Comparison of ENCODE assay signal across 15 cellular contexts in genomic region chr12:1651946-1652345, GRCh38. TPM values are rescaled to one million over a fixed set of nuclear protein-coding genes. Genes with fewer than 3 reads are reported as not detected.
DNase-seq lines count a peak whose midpoint lies in the region; ATAC-seq and TF ChIP-seq lines count a peak whose summit lies in the region.
"Had no signal": no experiment of that assay in that cellular context is flagged by ENCODE, and none has a peak within 500 bp of the region (broad histone marks: within the 10 kb centered on the region; RNA-seq: fewer than 3 reads in every experiment).

No MANE protein-coding gene starts in this region.

- no peak overlapping the region for H2BK12ac ChIP-seq in trophoblast cell (ENCODE audit: low read length)

- H3K36me3 ChIP-seq in esophagus muscularis mucosa (peaks cover 0 to 9% (median 5%) of the 10 kb centered on the region in 4 donors), trophoblast cell (ENCODE audit: control insufficient read depth in 1 of 2, insufficient read depth in 2 of 2, low read length in 2 of 2) (peaks cover 0 to under 1% of the 10 kb centered on the region in 2 experiments), transverse colon (no peaks in the 10 kb centered on the region), heart left ventricle (peaks cover 0 to under 1% (median 0%) of the 10 kb centered on the region in 9 donors), WERI-Rb-1 (no peaks in the 10 kb centered on the region)
- H3K36me3 ChIP-seq: BLaER1 treated with 17β-estradiol and CSF1 and Interleukin-3, amounts not matched to agents 10 nM and 100 nM had no signal

- in situ Hi-C loops in transverse colon (cut with MboI; ENCODE audit: low pct_ligation_motif_present in 1 of 4, low pct_unique_long_range_greater_than_20kb in 1 of 4, low sequenced_read_pairs in 3 of 4), result loop anchor here (5.0 to 10.0 kb wide), 4 partner anchors 133 to 285 kb away; no protein-coding TSS in a partner anchor

- H3K9me3 ChIP-seq in esophagus muscularis mucosa (no peaks in the 10 kb centered on the region), trophoblast cell (ENCODE audit: insufficient read depth, low read depth, low read length) (no peaks in the 10 kb centered on the region), transverse colon (no peaks in the 10 kb centered on the region), heart left ventricle (no peaks in the 10 kb centered on the region), WERI-Rb-1 (ENCODE audit: severe bottlenecking) (no peaks in the 10 kb centered on the region)
- H3K9me3 ChIP-seq: BLaER1 treated with 17β-estradiol and CSF1 and Interleukin-3, amounts not matched to agents 10 nM and 100 nM had no signal

- no peak overlapping the region for H3K4me2 ChIP-seq in trophoblast cell (ENCODE audit: low read length)

- H3K14ac ChIP-seq in trophoblast cell (ENCODE audit: low read length), result no peak overlapping the region

- intact Hi-C loops in esophagus muscularis mucosa (cut with DNase I) (loop anchor here (1.0 to 5.0 kb wide), 2 partner anchors 139 to 285 kb away; no protein-coding TSS in a partner anchor), transverse colon (cut with DNase I; ENCODE audit: low total_unique reads) (loop anchor here (2.0 kb wide), 1 partner anchor 139 kb away; no protein-coding TSS in a partner anchor), heart left ventricle (cut with DNase I) (loop anchor here in 9 of 10 donors (1.0 to 10.0 kb wide), 8 partner anchors 40 to 383 kb away; partner anchors contain the start of gene ADIPOR2 (in 1 of the 9))

- no peak for ATAC-seq in heart left ventricle

- no peak overlapping the region for H3K9ac ChIP-seq in trophoblast cell (ENCODE audit: low read length)
- H3K9ac ChIP-seq: BLaER1 treated with 17β-estradiol and CSF1 and Interleukin-3, amounts not matched to agents 10 nM and 100 nM had no signal

- no peaks in the 10 kb centered on the region for H3K79me1 ChIP-seq in trophoblast cell (ENCODE audit: low read length)

- TF ChIP-seq CTCF in esophagus muscularis mucosa (IDR thresholded peaks at IDR 0.05), result no peak
- no peak for TF ChIP-seq CTCF in transverse colon (IDR thresholded peaks at IDR 0.05)
- no peak for TF ChIP-seq CTCF in heart left ventricle (IDR thresholded peaks at IDR 0.05)
- TF ChIP-seq CTCF in WERI-Rb-1 (IDR thresholded peaks at IDR 0.05; ENCODE audit: low read depth, low read length), result no peak

- no peak overlapping the region for H3K23ac ChIP-seq in trophoblast cell (ENCODE audit: low read length)

- no peaks in the 10 kb centered on the region for H3K79me2 ChIP-seq in trophoblast cell (ENCODE audit: control insufficient read depth, insufficient read depth, low read length, poor library complexity)

- DNase-seq in activated naive CD4-positive, alpha-beta T cell treated with anti-CD3 and anti-CD28 coated beads, Interleukin-2, amount 50 U/mL, for 16 hours, result no peak
- no peak for DNase-seq in esophagus muscularis mucosa (ENCODE audit: extremely low spot score)
- DNase-seq in trophoblast cell, result peak; percentile 81 to 82
- DNase-seq in transverse colon, result no peak
- no peak for DNase-seq in heart left ventricle
- no peak for DNase-seq in activated CD4-positive, alpha-beta T cell treated with anti-CD3 and anti-CD28 coated beads, Interleukin-2, amount 50 U/mL, for 48 hours
- DNase-seq in WERI-Rb-1, result no peak
- DNase-seq: 8988T; Calu3; CD8-positive, alpha-beta T cell; H9 had no signal

- no peaks in the 10 kb centered on the region for H3K36me3 Mint-ChIP-seq in activated naive CD4-positive, alpha-beta T cell treated with anti-CD3 and anti-CD28 coated beads, Interleukin-2, amount 50 U/mL, for 24 hours
- H3K36me3 Mint-ChIP-seq: CD8-positive, alpha-beta T cell had no signal

- H3K4me3 ChIP-seq in esophagus muscularis mucosa (no peak overlapping the region), trophoblast cell (ENCODE audit: low read depth, low read length) (no peak overlapping the region), transverse colon (no peak overlapping the region), heart left ventricle (no peak overlapping the region), WERI-Rb-1 (ENCODE audit: low read depth, low read length) (no peak overlapping the region)
- H3K4me3 ChIP-seq: BLaER1 treated with 17β-estradiol and CSF1 and Interleukin-3, amounts not matched to agents 10 nM and 100 nM had no signal

- H3K27me3 Mint-ChIP-seq in activated naive CD4-positive, alpha-beta T cell treated with anti-CD3 and anti-CD28 coated beads, Interleukin-2, amount 50 U/mL, for 24 hours, result peaks cover 4% of the 10 kb centered on the region

- no peak overlapping the region for H2AK5ac ChIP-seq in trophoblast cell (ENCODE audit: low read length)

- H3K9me3 Mint-ChIP-seq in activated naive CD4-positive, alpha-beta T cell treated with anti-CD3 and anti-CD28 coated beads, Interleukin-2, amount 50 U/mL, for 24 hours, result no peaks in the 10 kb centered on the region
- H3K9me3 Mint-ChIP-seq: CD8-positive, alpha-beta T cell; H9 had no signal

- no peak for TF ChIP-seq POLR2A in esophagus muscularis mucosa (IDR thresholded peaks at IDR 0.05; ENCODE audit: low read depth)
- TF ChIP-seq POLR2A in transverse colon (IDR thresholded peaks at IDR 0.05), result no peak
- no peak for TF ChIP-seq POLR2A in heart left ventricle (IDR thresholded peaks at IDR 0.05)

- H4K91ac ChIP-seq in trophoblast cell (ENCODE audit: low read depth, low read length), result no peak overlapping the region

- no peak overlapping the region for H2BK120ac ChIP-seq in trophoblast cell (ENCODE audit: insufficient read depth, low read length, poor library complexity)

- peak overlapping the region; percentile 13 for H3K27ac Mint-ChIP-seq in activated naive CD4-positive, alpha-beta T cell treated with anti-CD3 and anti-CD28 coated beads, Interleukin-2, amount 50 U/mL, for 24 hours
- H3K27ac Mint-ChIP-seq: B cell; CD8-positive, alpha-beta T cell; H9 had no signal

- H3K4me1 Mint-ChIP-seq in activated naive CD4-positive, alpha-beta T cell treated with anti-CD3 and anti-CD28 coated beads, Interleukin-2, amount 50 U/mL, for 24 hours, result no peaks in the 10 kb centered on the region

- H2AFZ ChIP-seq in trophoblast cell (ENCODE audit: insufficient read depth, low read length, poor library complexity), result no peak overlapping the region

- H2BK5ac ChIP-seq in trophoblast cell (ENCODE audit: low read depth, low read length, poor library complexity), result no peak overlapping the region

- H3K27me3 ChIP-seq in esophagus muscularis mucosa (no peaks in the 10 kb centered on the region), trophoblast cell (ENCODE audit: insufficient read depth, low read length) (no peaks in the 10 kb centered on the region), transverse colon (no peaks in the 10 kb centered on the region), heart left ventricle (no peaks in the 10 kb centered on the region), WERI-Rb-1 (ENCODE audit: insufficient read depth, low read depth, severe bottlenecking) (no peaks in the 10 kb centered on the region)
- H3K27me3 ChIP-seq: BLaER1 treated with 17β-estradiol and CSF1 and Interleukin-3, amounts not matched to agents 10 nM and 100 nM had no signal

- H4K12ac ChIP-seq in trophoblast cell (ENCODE audit: low read depth, low read length), result no peak overlapping the region

- TF ChIP-seq EP300 in esophagus muscularis mucosa (IDR thresholded peaks at IDR 0.05) (no peak), transverse colon (IDR thresholded peaks at IDR 0.05; ENCODE audit: low read depth) (no peak)

- no peak overlapping the region for H3K4me3 Mint-ChIP-seq in activated naive CD4-positive, alpha-beta T cell treated with anti-CD3 and anti-CD28 coated beads, Interleukin-2, amount 50 U/mL, for 24 hours
- H3K4me3 Mint-ChIP-seq: B cell; CD8-positive, alpha-beta T cell; H9 had no signal

- no peak overlapping the region for H4K8ac ChIP-seq in trophoblast cell (ENCODE audit: low read depth, low read length)

- H3K4me1 ChIP-seq in esophagus muscularis mucosa, result peaks cover 37 to 64% (median 43%) of the 10 kb centered on the region in 4 donors
- H3K4me1 ChIP-seq in trophoblast cell (ENCODE audit: control insufficient read depth in 1 of 2, insufficient read depth in 2 of 2, low read length in 2 of 2), result peaks cover 5 to 7% of the 10 kb centered on the region in 2 experiments
- peaks cover 0 to 17% (median 0%) of the 10 kb centered on the region in 4 donors for H3K4me1 ChIP-seq in transverse colon
- peaks cover 0 to 39% (median 21%) of the 10 kb centered on the region in 12 donors for H3K4me1 ChIP-seq in heart left ventricle

- no peak overlapping the region for H3K18ac ChIP-seq in trophoblast cell (ENCODE audit: low read length)

- peak overlapping the region in 3 of 4 donors; percentile 67 to 77 (median 74) for H3K27ac ChIP-seq in esophagus muscularis mucosa (replicated peaks in 1 of 4)
- H3K27ac ChIP-seq in trophoblast cell (ENCODE audit: low read depth, low read length), result no peak overlapping the region
- H3K27ac ChIP-seq in transverse colon, result peak overlapping the region in 1 of 4 donors; percentile 54
- H3K27ac ChIP-seq in heart left ventricle, result peak overlapping the region in 1 of 12 donors; percentile 73
- H3K27ac ChIP-seq in WERI-Rb-1, result no peak overlapping the region
- H3K27ac ChIP-seq: BLaER1 treated with 17β-estradiol and CSF1 and Interleukin-3, amounts not matched to agents 10 nM and 100 nM had no signal

- H3K4ac ChIP-seq in trophoblast cell (ENCODE audit: low read depth, low read length), result no peak overlapping the region

RNA-seq across cellular contexts. Expression of gene WNT5B, which starts 22.9 kb away (rescaled TPM):
- total RNA-seq in esophagus muscularis mucosa, result 100 to 1,000 TPM in 1 of 4 donors, 10 to 100 TPM in 3; 33.5 to 112 (median 53.5) TPM
- 15.8 and 15.9 TPM in 2 replicates for polyA plus RNA-seq in trophoblast cell (2013)
- 1 to 10 TPM in 2 of 4 donors, under 1 TPM in 1, not detected in 1; 0.80 to 3.5 (median 3.5) TPM for total RNA-seq in transverse colon
- 1 to 10 TPM in 5 of 9 donors, under 1 TPM in 4; 0.52 to 3.9 (median 1.3) TPM for total RNA-seq in heart left ventricle
- polyA plus RNA-seq in heart left ventricle, result 1 to 10 TPM; 1.3 to 1.7 TPM
- total RNA-seq: CD8-positive, alpha-beta T cell; HT-29 had no signal

RNA-seq across cellular contexts. Expression of gene ADIPOR2, which starts 38.9 kb away (rescaled TPM):
- 10 to 100 TPM; 28.2 to 37.4 (median 34.1) TPM for total RNA-seq in esophagus muscularis mucosa
- 37.0 and 37.3 TPM in 2 replicates for polyA plus RNA-seq in trophoblast cell (2013)
- 10 to 100 TPM; 27.9 to 74.2 (median 52.1) TPM for total RNA-seq in transverse colon
- total RNA-seq in heart left ventricle, result 10 to 100 TPM; 28.1 to 52.5 (median 36.7) TPM
- 10 to 100 TPM; 17.7 to 41.2 TPM for polyA plus RNA-seq in heart left ventricle

RNA-seq across cellular contexts. Expression of gene FBXL14, which starts 57.6 kb away (rescaled TPM):
- total RNA-seq in esophagus muscularis mucosa (10 to 100 TPM; 12.0 to 22.6 (median 16.0) TPM), transverse colon (10 to 100 TPM; 15.5 to 44.4 (median 28.0) TPM), heart left ventricle (10 to 100 TPM in 1 of 9 donors, 1 to 10 TPM in 8; 4.7 to 10.1 (median 8.4) TPM)
- 3.3 and 3.9 TPM in 2 replicates for polyA plus RNA-seq in trophoblast cell (2013)
- 1 to 10 TPM; 1.7 to 9.0 TPM for polyA plus RNA-seq in heart left ventricle

Comparison
In these comparisons a context has a peak if more than half of its experiments do, and no peak if none do; other contexts are left out.
1. DNase-seq: peak in trophoblast cell (2 of 2); none in activated naive CD4-positive, alpha-beta T cell treated with anti-CD3 and anti-CD28 coated beads, Interleukin-2, amount 50 U/mL, for 16 hours (single experiment), esophagus muscularis mucosa (single experiment), transverse colon (single experiment), heart left ventricle (0 of 5), activated CD4-positive, alpha-beta T cell treated with anti-CD3 and anti-CD28 coated beads, Interleukin-2, amount 50 U/mL, for 48 hours (0 of 2) and WERI-Rb-1 (single experiment).
2. H3K27ac ChIP-seq: peak in esophagus muscularis mucosa (3 of 4); none in trophoblast cell (single experiment) and WERI-Rb-1 (single experiment).
3. RNA of gene WNT5B, which starts 22.9 kb away (total RNA-seq): 33.5 to 112 TPM in esophagus muscularis mucosa; 0.80 to 3.5 TPM in transverse colon and 0.52 to 3.9 TPM in heart left ventricle; every median in the first group is over 4 times any median in the second.